Comparison of ENCODE assay signal across 31 cellular contexts in genomic region chr20:24007758-24008157, GRCh38. TPM values are rescaled to one million over a fixed set of nuclear protein-coding genes. Genes with fewer than 3 reads are reported as not detected.
"Had no signal": no experiment of that assay in that cellular context is flagged by ENCODE, and none has a peak within 500 bp of the region (broad histone marks: within the 10 kb centered on the region; RNA-seq: fewer than 3 reads in every experiment).

No MANE protein-coding gene starts in this region.

- H3K36me3 ChIP-seq: stomach, suprapubic skin, thoracic aorta, thyroid gland, tibial artery, tibial nerve, transverse colon, upper lobe of left lung, upper lobe of right lung, uterus, vagina had no signal

- DNase-seq: stimulated activated CD4-positive, alpha-beta T cell treated with anti-CD3 and anti-CD28 coated beads, Interleukin-2, amount 100 ng/mL, for 48 hours; stimulated activated CD4-positive, alpha-beta T cell treated with anti-CD3 and anti-CD28 coated beads, Interleukin-4, amount 100 ng/mL, for 1 hour; stimulated activated CD4-positive, alpha-beta T cell treated with anti-CD3 and anti-CD28 coated beads, Interleukin-4, amount 100 ng/mL, for 24 hours; stimulated activated CD4-positive, alpha-beta T cell treated with anti-CD3 and anti-CD28 coated beads, Interleukin-4, amount 100 ng/mL, for 4 hours; stimulated activated CD8-positive, alpha-beta memory T cell treated with anti-CD3 and anti-CD28 coated beads, Interleukin-4, amount 100 ng/mL, for 48 hours; stimulated activated naive B cell treated with anti-CD40 and anti-IgM and Interleukin-4, amounts not matched to agents 10 μg/mL and 1 μg/mL and 100 μg/mL, for 72 hours; stimulated activated naive CD4-positive, alpha-beta T cell; stimulated activated naive CD4-positive, alpha-beta T cell treated with Interleukin-2 at 50 U/mL for 16 hours; stimulated activated naive CD8-positive, alpha-beta T cell treated with anti-CD3 and anti-CD28 coated beads, Interleukin-15, amount 100 ng/mL, for 72 hours; stimulated activated naive CD8-positive, alpha-beta T cell treated with anti-CD3 and anti-CD28 coated beads, Interleukin-15, Interleukin-2, amounts not matched to agents 100 U/mL and 50 U/mL, for 24 hours; stomach; substantia nigra; testis; thyroid gland; tibial artery; transverse colon; trophoblast cell; upper lobe of left lung; upper lobe of right lung; uterus had no signal

- H3K4me3 ChIP-seq: stomach, suprapubic skin, testis, thoracic aorta, thyroid gland, tibial artery, tibial nerve, transverse colon, upper lobe of left lung, upper lobe of right lung, uterus, vagina had no signal

- H3K27me3 ChIP-seq: suprapubic skin, testis, thyroid gland, tibial nerve, transverse colon, upper lobe of left lung, upper lobe of right lung, uterus, vagina had no signal

- H3K27ac ChIP-seq: stomach, suprapubic skin, testis, thoracic aorta, thyroid gland, tibial artery, tibial nerve, transverse colon, upper lobe of left lung, upper lobe of right lung, uterus, vagina had no signal

- ATAC-seq: stimulated activated effector memory CD8-positive, alpha-beta T cell treated with anti-CD3 and anti-CD28 coated beads, Interleukin-12 subunit alpha, Interleukin-12 subunit beta, amount 100 ng/mL, for 72 hours; stimulated activated memory B cell treated with anti-CD40 and anti-IgM and Interleukin-4, amounts not matched to agents 10 μg/mL and 1 μg/mL and 100 μg/mL, for 72 hours; stimulated activated naive B cell treated with anti-CD40 and anti-IgM and Interleukin-4, amounts not matched to agents 10 μg/mL and 1 μg/mL and 100 μg/mL, for 72 hours; stimulated activated naive CD8-positive, alpha-beta T cell treated with anti-CD3 and anti-CD28 coated beads, Interleukin-15, amount 100 ng/mL, for 72 hours; stimulated activated naive CD8-positive, alpha-beta T cell treated with anti-CD3 and anti-CD28 coated beads, Interleukin-15, Interleukin-2, amounts not matched to agents 100 U/mL and 50 U/mL, for 24 hours; upper lobe of right lung had no signal

- H3K9me3 ChIP-seq: stomach, suprapubic skin, testis, thoracic aorta, thyroid gland, tibial artery, tibial nerve, transverse colon, upper lobe of left lung, upper lobe of right lung, uterus, vagina had no signal

- H3K4me1 ChIP-seq: stomach, suprapubic skin, testis, thyroid gland, tibial artery, tibial nerve, transverse colon, upper lobe of left lung, upper lobe of right lung, uterus, vagina had no signal

RNA-seq across cellular contexts. Expression of gene GGTLC1, which starts 19.2 kb away (rescaled TPM):
- total RNA-seq: stomach, subcutaneous adipose tissue, suprapubic skin, temporal lobe, thoracic aorta, tibial nerve, transverse colon, ureter, urinary bladder, uterus, vagina had no signal
- polyA plus RNA-seq: stomach, thymus, urinary bladder had no signal
